1 cellular context compared by ENCODE assay signal in genomic region chr22:50739279-50739691, GRCh38.
TF ChIP-seq lines count a peak whose summit lies in the region.

No MANE protein-coding gene starts in this region.

TF ChIP-seq in H1, 55 proteins besides CTCF, POLR2A, EP300 and RAD21:
- TF ChIP-seq EGR1 (IDR thresholded peaks at IDR 0.05; ENCODE audit: borderline replicate concordance, low read depth, low read length): no peak
- no peak for TF ChIP-seq SIN3A (conservative IDR thresholded peaks at IDR 0.05 in 1 of 2, IDR thresholded peaks at IDR 0.05 in 1 of 2; ENCODE audit: low read depth in 1 of 2, low read length in 2 of 2)
- no peak for TF ChIP-seq TEAD4 (IDR thresholded peaks at IDR 0.05; ENCODE audit: low read depth, low read length)
- TF ChIP-seq ZNF274 (IDR thresholded peaks at IDR 0.05; ENCODE audit: borderline replicate concordance, extremely low read depth, low read length): no peak
- TF ChIP-seq TCF12 (IDR thresholded peaks at IDR 0.05; ENCODE audit: low read depth, low read length): no peak
- no peak for TF ChIP-seq CEBPB (IDR thresholded peaks at IDR 0.05; ENCODE audit: low read depth, low read length)
- no peak for TF ChIP-seq NRF1 (IDR thresholded peaks at IDR 0.05; ENCODE audit: low read depth, low read length)
- TF ChIP-seq RFX5 (IDR thresholded peaks at IDR 0.05; ENCODE audit: borderline replicate concordance, low read depth, low read length): no peak
- no peak for TF ChIP-seq EZH2 (IDR thresholded peaks at IDR 0.05; ENCODE audit: low read depth, low read length, severe bottlenecking)
- TF ChIP-seq BACH1 (IDR thresholded peaks at IDR 0.05; ENCODE audit: low read length): no peak
- no peak for TF ChIP-seq KDM1A (IDR thresholded peaks at IDR 0.05; ENCODE audit: borderline replicate concordance, low read length)
- TF ChIP-seq SIRT6 (IDR thresholded peaks at IDR 0.05; ENCODE audit: low read length): no peak
- no peak for TF ChIP-seq JUN (IDR thresholded peaks at IDR 0.05; ENCODE audit: low read depth, low read length)
- no peak for TF ChIP-seq SIX5 (IDR thresholded peaks at IDR 0.05; ENCODE audit: low read depth, low read length)
- no peak for TF ChIP-seq SAP30 (IDR thresholded peaks at IDR 0.05; ENCODE audit: insufficient read depth, insufficient replicate concordance, low read length)
- TF ChIP-seq POLR2AphosphoS5 (IDR thresholded peaks at IDR 0.05; ENCODE audit: low read depth, low read length): no peak
